Comparison of ENCODE assay signal across 19 cellular contexts in the genomic region with DNA sequence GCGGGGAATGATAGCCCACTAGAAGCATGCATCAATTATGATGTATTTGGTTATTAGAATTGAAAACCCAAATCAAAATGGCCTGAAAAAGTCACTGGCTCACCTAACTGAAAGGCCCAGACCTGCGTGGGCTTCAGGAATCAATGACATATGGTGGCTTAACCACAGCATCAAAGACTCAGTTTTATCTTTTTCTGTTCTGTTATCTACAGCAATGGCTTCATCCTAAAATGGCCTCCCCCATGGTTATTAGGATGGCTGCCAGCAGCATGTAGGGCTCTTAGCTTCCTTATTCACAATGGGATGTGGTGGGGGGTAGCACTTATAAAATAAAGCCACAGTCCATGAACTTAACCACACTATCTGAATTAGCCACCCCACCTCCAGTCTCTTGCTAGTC.
"Had no signal": no experiment of that assay in that cellular context is flagged by ENCODE, and none has a peak within 500 bp of the region (broad histone marks: within the 10 kb centered on the region; RNA-seq: fewer than 3 reads in every experiment).

No MANE protein-coding gene starts in this region.

- H3K4me3 Mint-ChIP-seq: dendritic cell treated with granulocyte-macrophage colony-stimulating factor and Interleukin-4, amounts not matched to agents 40 ng/mL and 50 ng/mL, for 4 days; effector memory CD8-positive, alpha-beta T cell; nephron; type B pancreatic cell had no signal

- FAIRE-seq: kidney, pancreas, small intestine, urothelium cell line had no signal

- ATAC-seq: effector memory CD8-positive, alpha-beta T cell; foreskin keratinocyte; left cardiac atrium; pancreas; right cardiac atrium had no signal

- H3K27me3 Mint-ChIP-seq: dendritic cell treated with granulocyte-macrophage colony-stimulating factor and Interleukin-4, amounts not matched to agents 40 ng/mL and 50 ng/mL, for 4 days; progenitor cell of endocrine pancreas had no signal

- H3K9me3 ChIP-seq: left ventricle myocardium inferior, pancreas had no signal

- H3K27me3 ChIP-seq: pancreas had no signal

- H3K4me3 ChIP-seq: left ventricle myocardium inferior, lung, pancreas had no signal

- H3K27ac ChIP-seq: foreskin keratinocyte, left ventricle myocardium inferior, pancreas had no signal

- H3K9me3 Mint-ChIP-seq: dendritic cell treated with granulocyte-macrophage colony-stimulating factor and Interleukin-4, amounts not matched to agents 40 ng/mL and 50 ng/mL, for 4 days had no signal

- DNase-seq: effector memory CD8-positive, alpha-beta T cell; foreskin keratinocyte; kidney; left cardiac atrium; left ventricle myocardium inferior; mesenchymal stem cell; midbrain; occipital lobe; pancreas; right cardiac atrium; small intestine; stimulated activated CD4-positive, alpha-beta T cell treated with anti-CD3 and anti-CD28 coated beads, Interleukin-12 subunit alpha, Interleukin-12 subunit beta, amount 100 ng/mL, for 4 hours; stimulated activated naive CD4-positive, alpha-beta T cell had no signal

- H3K36me3 ChIP-seq: left ventricle myocardium inferior, pancreas had no signal

- H3K27ac Mint-ChIP-seq: dendritic cell treated with granulocyte-macrophage colony-stimulating factor and Interleukin-4, amounts not matched to agents 40 ng/mL and 50 ng/mL, for 4 days; effector memory CD8-positive, alpha-beta T cell; nephron; progenitor cell of endocrine pancreas; type B pancreatic cell had no signal

- H3K4me1 ChIP-seq: foreskin keratinocyte, left ventricle myocardium inferior, pancreas had no signal
